Comparison of ENCODE assay signal across 30 cellular contexts in genomic region chr20:58765795-58766194, GRCh38.
"Had no signal": no experiment of that assay in that cellular context is flagged by ENCODE, and none has a peak within 500 bp of the region (broad histone marks: within the 10 kb centered on the region; RNA-seq: fewer than 3 reads in every experiment).

No MANE protein-coding gene starts in this region.

- DNase-seq: activated CD4-positive, alpha-beta memory T cell treated with anti-CD3 and anti-CD28 coated beads, Interleukin-2, amount 10 ng/mL, durations not matched to agents 7 days and 5 days; activated CD4-positive, alpha-beta T cell treated with anti-CD3 and anti-CD28 coated beads for 1 hour; activated CD4-positive, alpha-beta T cell treated with anti-CD3 and anti-CD28 coated beads for 48 hours; activated CD4-positive, CD25-positive, alpha-beta regulatory T cell; activated CD8-positive, alpha-beta memory T cell treated with anti-CD3 and anti-CD28 coated beads for 24 hours; activated CD8-positive, alpha-beta memory T cell treated with anti-CD3 and anti-CD28 coated beads, Interleukin-2, amount 10 ng/mL, durations not matched to agents 7 days and 5 days; activated CD8-positive, alpha-beta memory T cell treated with anti-CD3 and anti-CD28 coated beads, Interleukin-2, amount 50 U/mL, for 48 hours; activated effector memory CD4-positive, alpha-beta T cell treated with Interleukin-2 at 50 U/mL for 16 hours; activated naive CD4-positive, alpha-beta T cell treated with anti-CD3 and anti-CD28 coated beads, Interleukin-2, amount 10 ng/mL, durations not matched to agents 7 days and 5 days; activated naive CD8-positive, alpha-beta T cell treated with anti-CD3 and anti-CD28 coated beads, Interleukin-2, amount 50 U/mL, for 24 hours; activated T-cell treated with anti-CD3 and anti-CD28 coated beads, Interleukin-2, amount 50 U/mL, for 48 hours; anterior cingulate cortex; brain microvascular endothelial cell; Karpas-422; KBM-7; NCI-H1048; NCI-H1105 treated with DMSO at 0.1 percent for 48 hours; NCI-H1436; NCI-H1694; NCI-H1930; NCI-H2081 treated with DMSO at 0.1 percent for 48 hours; NCI-H345; NCI-H524 treated with DMSO at 0.1 percent for 48 hours; NCI-H82; NK-92 treated with Interleukin-12 subunit alpha and Interleukin-12 subunit beta, amount 100 ng/mL, for 24 hours; PC-9; Right ventricle myocardium superior; SJCRH30; T1000; WERI-Rb-1 had no signal

- ATAC-seq: activated CD8-positive, alpha-beta memory T cell treated with anti-CD3 and anti-CD28 coated beads, Interleukin-2, amount 10 ng/mL, durations not matched to agents 7 days and 5 days; activated naive CD8-positive, alpha-beta T cell treated with anti-CD3 and anti-CD28 coated beads, Interleukin-2, amount 50 U/mL, for 24 hours had no signal
